In genomic region chr17:44369414-44370023, GRCh38 we compare ENCODE assay signal across 7 cellular contexts. TPM values are rescaled to one million over a fixed set of nuclear protein-coding genes. Genes with fewer than 3 reads are reported as not detected.
DNase-seq lines count a peak whose midpoint lies in the region; ATAC-seq and TF ChIP-seq lines count a peak whose summit lies in the region.
"Not testable (repeated sequence)": the region's sequence is repeated elsewhere in the genome, so short reads cannot be mapped to it uniquely, and the experiment has no call there.

No MANE protein-coding gene starts in this region.

- not testable (repeated sequence) for H3K4ac ChIP-seq in H9 (ENCODE audit: low read depth, low read length)

- H3T11ph ChIP-seq in H9 (ENCODE audit: low read length) = not testable (repeated sequence)

- POLR2A ChIA-PET in activated CD8-positive, alpha-beta T cell treated with anti-CD3 and anti-CD28 coated beads, Interleukin-2, amount 10 ng/mL, durations not matched to agents 7 days and 5 days (lab: Charles Lee) = not testable (repeated sequence)

- H2BK20ac ChIP-seq in H9 (ENCODE audit: low read depth, low read length, poor library complexity, severe bottlenecking) = not testable (repeated sequence)

- H2BK12ac ChIP-seq in H9 (ENCODE audit: insufficient read length, low read depth, low read length) = not testable (repeated sequence)

- H2AFZ ChIP-seq in H9 (ENCODE audit: low read length) = not testable (repeated sequence)

- not testable (repeated sequence) for H3K4me1 ChIP-seq in H9 (ENCODE audit: insufficient read depth, low read length)

- ATAC-seq in activated CD8-positive, alpha-beta T cell treated with anti-CD3 and anti-CD28 coated beads, Interleukin-2, amount 10 ng/mL, durations not matched to agents 7 days and 5 days; Right ventricle myocardium inferior; natural killer cell; stimulated activated effector memory CD8-positive, alpha-beta T cell treated with anti-CD3 and anti-CD28 coated beads, Interleukin-12 subunit alpha, Interleukin-12 subunit beta, amount 100 ng/mL, for 72 hours: not testable (repeated sequence)

- intact Hi-C loops in Right ventricle myocardium inferior (cut with DNase I); natural killer cell (cut with micrococcal nuclease): not testable (repeated sequence)

- H3K4me1 Mint-ChIP-seq in H9 = peaks cover 12 to 21% of the 10 kb centered on the region in 2 experiments
- H3K4me1 Mint-ChIP-seq in T-helper 1 cell treated with Interleukin-12 subunit alpha and Interleukin-12 subunit beta and Interleukin-4 antibody, amounts not matched to agents 30 μg/mL and 1 μg/mL, for 36 hours (ENCODE audit: low read depth); activated CD8-positive, alpha-beta T cell treated with anti-CD3 and anti-CD28 coated beads, Interleukin-2, amount 10 ng/mL, durations not matched to agents 7 days and 5 days (ENCODE audit: low read depth); activated naive CD4-positive, alpha-beta T cell treated with anti-CD3 and anti-CD28 coated beads, Interleukin-2, amount 50 U/mL, for 24 hours; natural killer cell; stimulated activated effector memory CD8-positive, alpha-beta T cell treated with anti-CD3 and anti-CD28 coated beads, Interleukin-12 subunit alpha, Interleukin-12 subunit beta, amount 100 ng/mL, for 72 hours: not testable (repeated sequence)

- H3K4me3 Mint-ChIP-seq in H9 = not testable (repeated sequence)
- H3K4me3 Mint-ChIP-seq in T-helper 1 cell treated with Interleukin-12 subunit alpha and Interleukin-12 subunit beta and Interleukin-4 antibody, amounts not matched to agents 30 μg/mL and 1 μg/mL, for 36 hours = peak overlapping the region; percentile 10
- peak overlapping the region; percentile 23 for H3K4me3 Mint-ChIP-seq in activated CD8-positive, alpha-beta T cell treated with anti-CD3 and anti-CD28 coated beads, Interleukin-2, amount 10 ng/mL, durations not matched to agents 7 days and 5 days
- peak overlapping the region; percentile 52 for H3K4me3 Mint-ChIP-seq in activated naive CD4-positive, alpha-beta T cell treated with anti-CD3 and anti-CD28 coated beads, Interleukin-2, amount 50 U/mL, for 24 hours
- H3K4me3 Mint-ChIP-seq in natural killer cell = peak overlapping the region; percentile 68
- peak overlapping the region; percentile 55 for H3K4me3 Mint-ChIP-seq in stimulated activated effector memory CD8-positive, alpha-beta T cell treated with anti-CD3 and anti-CD28 coated beads, Interleukin-12 subunit alpha, Interleukin-12 subunit beta, amount 100 ng/mL, for 72 hours

- DNase-seq in H9; natural killer cell; stimulated activated effector memory CD8-positive, alpha-beta T cell treated with anti-CD3 and anti-CD28 coated beads, Interleukin-12 subunit alpha, Interleukin-12 subunit beta, amount 100 ng/mL, for 72 hours (ENCODE audit: low spot score in 2 of 2): not testable (repeated sequence)
- DNase-seq in activated CD8-positive, alpha-beta T cell treated with anti-CD3 and anti-CD28 coated beads, Interleukin-2, amount 10 ng/mL, durations not matched to agents 7 days and 5 days = peak; percentile 47
- peak; percentile 4 for DNase-seq in Right ventricle myocardium inferior (ENCODE audit: missing footprints)

- not testable (repeated sequence) for H4K5ac ChIP-seq in H9 (ENCODE audit: insufficient read length, low read depth, low read length)

- not testable (repeated sequence) for H3K56ac ChIP-seq in H9 (ENCODE audit: insufficient read length, low read depth, low read length)

- H3K23me2 ChIP-seq in H9 (ENCODE audit: insufficient read length, low read depth, low read length, poor library complexity, severe bottlenecking) = not testable (repeated sequence)

- H3K27ac ChIP-seq in H9 (ENCODE audit: insufficient read length, low read depth, low read length) = not testable (repeated sequence)

- H3K36me3 Mint-ChIP-seq in H9 (ENCODE audit: insufficient read depth in 1 of 3, low read depth in 3 of 3); T-helper 1 cell treated with Interleukin-12 subunit alpha and Interleukin-12 subunit beta and Interleukin-4 antibody, amounts not matched to agents 30 μg/mL and 1 μg/mL, for 36 hours (ENCODE audit: low read depth); activated CD8-positive, alpha-beta T cell treated with anti-CD3 and anti-CD28 coated beads, Interleukin-2, amount 10 ng/mL, durations not matched to agents 7 days and 5 days (ENCODE audit: low read depth); activated naive CD4-positive, alpha-beta T cell treated with anti-CD3 and anti-CD28 coated beads, Interleukin-2, amount 50 U/mL, for 24 hours; natural killer cell; stimulated activated effector memory CD8-positive, alpha-beta T cell treated with anti-CD3 and anti-CD28 coated beads, Interleukin-12 subunit alpha, Interleukin-12 subunit beta, amount 100 ng/mL, for 72 hours: not testable (repeated sequence)

- H3K18ac ChIP-seq in H9 (ENCODE audit: insufficient read length, low read depth, low read length) = not testable (repeated sequence)

- CTCF ChIA-PET in activated CD8-positive, alpha-beta T cell treated with anti-CD3 and anti-CD28 coated beads, Interleukin-2, amount 10 ng/mL, durations not matched to agents 7 days and 5 days (lab: Charles Lee) = interaction anchor here (1.2 to 2.2 kb wide), 4 partner anchors 9 to 154 kb away, joined by 3 to 8 read pairs (median 6); no protein-coding TSS in a partner anchor

- H3K9ac ChIP-seq in H9 (ENCODE audit: extremely low read depth, insufficient read length, low read length) = not testable (repeated sequence)

- H3K23ac ChIP-seq in H9 (ENCODE audit: insufficient read length, low read depth, low read length) = not testable (repeated sequence)

- H2BK120ac ChIP-seq in H9 (ENCODE audit: low read depth, low read length, poor library complexity, severe bottlenecking) = not testable (repeated sequence)

- not testable (repeated sequence) for H2BK5ac ChIP-seq in H9 (ENCODE audit: insufficient read length, low read length)

- H3K9me3 ChIP-seq in H9 (ENCODE audit: control insufficient read depth, low read depth, low read length) = not testable (repeated sequence)

- H4K8ac ChIP-seq in H9 (replicated peaks; ENCODE audit: insufficient read length, low read depth, low read length) = not testable (repeated sequence)

- H3K4me2 ChIP-seq in H9 (ENCODE audit: insufficient read depth, insufficient read length, low read length) = not testable (repeated sequence)

- H3K14ac ChIP-seq in H9 (ENCODE audit: insufficient read depth, low read length) = not testable (repeated sequence)

- WGBS in H9 (ENCODE audit: extremely low coverage, insufficient read length, low lambda C conversion rate) = no CpG with 5 or more reads among the region's 17 CpGs

- H2AK5ac ChIP-seq in H9 (ENCODE audit: insufficient read length, low read length) = not testable (repeated sequence)

- H3K79me1 ChIP-seq in H9 (ENCODE audit: insufficient read depth, low read depth, low read length, poor library complexity, severe bottlenecking) = not testable (repeated sequence)

- not testable (repeated sequence) for H4K20me1 ChIP-seq in H9 (ENCODE audit: control insufficient read depth, insufficient read depth, insufficient read length)

- H3K79me2 ChIP-seq in H9 (ENCODE audit: insufficient read depth, low read length) = not testable (repeated sequence)

- peaks cover 30% of the 10 kb centered on the region for H3K27me3 Mint-ChIP-seq in H9 (ENCODE audit: low read depth)
- peaks cover 47% of the 10 kb centered on the region for H3K27me3 Mint-ChIP-seq in T-helper 1 cell treated with Interleukin-12 subunit alpha and Interleukin-12 subunit beta and Interleukin-4 antibody, amounts not matched to agents 30 μg/mL and 1 μg/mL, for 36 hours (ENCODE audit: low read depth)
- peaks cover 31% of the 10 kb centered on the region for H3K27me3 Mint-ChIP-seq in activated CD8-positive, alpha-beta T cell treated with anti-CD3 and anti-CD28 coated beads, Interleukin-2, amount 10 ng/mL, durations not matched to agents 7 days and 5 days (ENCODE audit: low read depth)
- H3K27me3 Mint-ChIP-seq in activated naive CD4-positive, alpha-beta T cell treated with anti-CD3 and anti-CD28 coated beads, Interleukin-2, amount 50 U/mL, for 24 hours = peaks cover 16% of the 10 kb centered on the region
- peaks cover 23 to 38% of the 10 kb centered on the region in 2 donors for H3K27me3 Mint-ChIP-seq in natural killer cell (ENCODE audit: low read depth in 2 of 2)

- not testable (repeated sequence) for H4K91ac ChIP-seq in H9 (ENCODE audit: insufficient read length, low read depth, low read length)

- H2BK15ac ChIP-seq in H9 (ENCODE audit: low read depth, low read length) = not testable (repeated sequence)

- not testable (repeated sequence) for H3K27me3 ChIP-seq in H9 (ENCODE audit: insufficient read depth, low read length)

- H3K27ac Mint-ChIP-seq in H9 = peak overlapping the region in 2 of 3 experiments; percentile 45 to 48; a peak in 2 of 7 replicates
- not testable (repeated sequence) for H3K27ac Mint-ChIP-seq in T-helper 1 cell treated with Interleukin-12 subunit alpha and Interleukin-12 subunit beta and Interleukin-4 antibody, amounts not matched to agents 30 μg/mL and 1 μg/mL, for 36 hours; activated CD8-positive, alpha-beta T cell treated with anti-CD3 and anti-CD28 coated beads, Interleukin-2, amount 10 ng/mL, durations not matched to agents 7 days and 5 days; activated naive CD4-positive, alpha-beta T cell treated with anti-CD3 and anti-CD28 coated beads, Interleukin-2, amount 50 U/mL, for 24 hours; natural killer cell; stimulated activated effector memory CD8-positive, alpha-beta T cell treated with anti-CD3 and anti-CD28 coated beads, Interleukin-12 subunit alpha, Interleukin-12 subunit beta, amount 100 ng/mL, for 72 hours

- TF ChIP-seq CTCF in H9 (conservative IDR thresholded peaks at IDR 0.05); natural killer cell (IDR thresholded peaks at IDR 0.05): not testable (repeated sequence)

- not testable (repeated sequence) for H3K9me3 Mint-ChIP-seq in H9; T-helper 1 cell treated with Interleukin-12 subunit alpha and Interleukin-12 subunit beta and Interleukin-4 antibody, amounts not matched to agents 30 μg/mL and 1 μg/mL, for 36 hours; activated CD8-positive, alpha-beta T cell treated with anti-CD3 and anti-CD28 coated beads, Interleukin-2, amount 10 ng/mL, durations not matched to agents 7 days and 5 days (ENCODE audit: insufficient read depth); activated naive CD4-positive, alpha-beta T cell treated with anti-CD3 and anti-CD28 coated beads, Interleukin-2, amount 50 U/mL, for 24 hours; natural killer cell; stimulated activated effector memory CD8-positive, alpha-beta T cell treated with anti-CD3 and anti-CD28 coated beads, Interleukin-12 subunit alpha, Interleukin-12 subunit beta, amount 100 ng/mL, for 72 hours

RNA-seq across cellular contexts. Expression of gene FAM171A2, which starts 5.9 kb away (rescaled TPM):
- total RNA-seq in H9 (2021) = 27.3 and 27.5 TPM in 2 replicates
- under 1 TPM; 0.37 to 0.45 TPM for total RNA-seq in activated CD8-positive, alpha-beta T cell treated with anti-CD3 and anti-CD28 coated beads, Interleukin-2, amount 10 ng/mL, durations not matched to agents 7 days and 5 days
- total RNA-seq in Right ventricle myocardium inferior = 0.70 TPM
- under 1 TPM; 0.20 to 0.43 (median 0.24) TPM for total RNA-seq in natural killer cell

RNA-seq across cellular contexts. Expression of gene ITGA2B, which starts 19.9 kb away (rescaled TPM):
- total RNA-seq in H9 (2021) (8.3 and 10.1 TPM in 2 replicates), Right ventricle myocardium inferior (0.78 TPM), natural killer cell (10 to 100 TPM in 2 of 3 donors, 1 to 10 TPM in 1; 8.8 to 32.9 (median 32.6) TPM)
- total RNA-seq in activated CD8-positive, alpha-beta T cell treated with anti-CD3 and anti-CD28 coated beads, Interleukin-2, amount 10 ng/mL, durations not matched to agents 7 days and 5 days = under 1 TPM; 0.39 to 0.82 TPM

RNA-seq across cellular contexts. Expression of gene GRN, which starts 24.4 kb away (rescaled TPM):
- total RNA-seq in H9 (2021) = 127 and 130 TPM in 2 replicates
- total RNA-seq in activated CD8-positive, alpha-beta T cell treated with anti-CD3 and anti-CD28 coated beads, Interleukin-2, amount 10 ng/mL, durations not matched to agents 7 days and 5 days = 10 to 100 TPM; 45.6 to 46.7 TPM
- total RNA-seq in Right ventricle myocardium inferior = 150 TPM
- total RNA-seq in natural killer cell = 10 to 100 TPM; 42.4 to 69.8 (median 55.6) TPM

RNA-seq across cellular contexts. Expression of gene SLC25A39, which starts 44.9 kb away (rescaled TPM):
- total RNA-seq in H9 (2021) = 227 and 235 TPM in 2 replicates
- 100 to 1,000 TPM; 140 to 141 TPM for total RNA-seq in activated CD8-positive, alpha-beta T cell treated with anti-CD3 and anti-CD28 coated beads, Interleukin-2, amount 10 ng/mL, durations not matched to agents 7 days and 5 days
- total RNA-seq in Right ventricle myocardium inferior = 50.6 TPM
- total RNA-seq in natural killer cell = 100 to 1,000 TPM in 1 of 3 donors, 10 to 100 TPM in 2; 82.4 to 105 (median 97.9) TPM

Comparison
In these comparisons a context has a peak if more than half of its experiments do, and no peak if none do; other contexts are left out.
1. RNA of gene FAM171A2, which starts 5.9 kb away (total RNA-seq): 27.3 to 27.5 TPM in H9; 0.70 TPM in Right ventricle myocardium inferior (single experiment), 0.37 to 0.45 TPM in activated CD8-positive, alpha-beta T cell treated with anti-CD3 and anti-CD28 coated beads, Interleukin-2, amount 10 ng/mL, durations not matched to agents 7 days and 5 days and 0.20 to 0.43 TPM in natural killer cell; every median in the first group is over 10 times any median in the second.